ENCODE assay signal across 8 cellular contexts in the genomic region with DNA sequence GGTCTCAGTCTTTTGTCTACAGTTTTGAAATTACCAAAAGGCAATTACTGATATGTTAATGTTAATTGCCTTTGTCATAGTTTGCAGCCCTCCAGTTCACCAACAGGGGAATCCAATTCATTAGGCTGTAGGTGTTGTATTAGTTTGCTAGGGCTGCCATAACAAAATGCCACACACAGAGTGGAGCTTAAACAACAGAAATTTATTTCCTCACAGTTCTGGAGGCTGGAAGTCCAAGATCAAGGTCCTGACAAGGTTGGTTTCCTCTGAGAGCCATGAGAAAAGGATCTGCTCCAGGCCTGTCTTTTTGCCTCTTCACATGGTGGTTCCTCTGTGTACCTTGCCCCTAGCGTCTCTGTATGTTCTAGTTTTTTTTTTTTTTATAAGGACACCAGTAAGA. TPM values are rescaled to one million over a fixed set of nuclear protein-coding genes. Genes with fewer than 3 reads are reported as not detected.
DNase-seq lines count a peak whose midpoint lies in the region; ATAC-seq and TF ChIP-seq lines count a peak whose summit lies in the region.

No MANE protein-coding gene starts in this region.

- no peak for ATAC-seq in naive thymus-derived CD4-positive, alpha-beta T cell
- ATAC-seq in GM18511 (IDR thresholded peaks at IDR 0.05; ENCODE audit: unreplicated experiment) = no peak

- H3K9me2 ChIP-seq in Karpas-422 (replicated peaks; ENCODE audit: insufficient read depth, low read length) = no peaks in the 10 kb centered on the region

- H3K4me1 ChIP-seq in Karpas-422 (ENCODE audit: low read length) = peaks cover 23% of the 10 kb centered on the region
- H3K4me1 ChIP-seq in naive thymus-derived CD4-positive, alpha-beta T cell (ENCODE audit: control insufficient read depth in 2 of 2, insufficient read depth in 2 of 2, low read length in 2 of 2) = peaks cover 25 to 26% of the 10 kb centered on the region in 2 donors

- H2AFZ ChIP-seq in Karpas-422 (ENCODE audit: low read length) = no peak overlapping the region

- peak overlapping the region; percentile 91 for H3K9ac ChIP-seq in Karpas-422 (ENCODE audit: low read length)

- DNase-seq in AG04450 (ENCODE audit: low read depth, low spot score) = no peak
- DNase-seq in Karpas-422 = no peak
- DNase-seq in chondrocyte (ENCODE audit: low spot score) = no peak
- no peak for DNase-seq in naive thymus-derived CD4-positive, alpha-beta T cell
- no peak for DNase-seq in GF-D8 (lab: John Stamatoyannopoulos, UW)
- no peak for DNase-seq in glomerular visceral epithelial cell (ENCODE audit: extremely low spot score)
- no peak for DNase-seq in SK-N-DZ (ENCODE audit: low spot score)

- peak overlapping the region; percentile 89 for H3K4me3 ChIP-seq in AG04450 (ENCODE audit: low read depth, low read length)
- H3K4me3 ChIP-seq in Karpas-422 (ENCODE audit: low read length) = peak overlapping the region; percentile 83
- H3K4me3 ChIP-seq in naive thymus-derived CD4-positive, alpha-beta T cell (ENCODE audit: low read length) = peak overlapping the region; percentile 88

- H3K79me2 ChIP-seq in Karpas-422 (ENCODE audit: low read length) = peaks cover 49% of the 10 kb centered on the region

- no peaks in the 10 kb centered on the region for H3K9me3 Mint-ChIP-seq in chondrocyte (ENCODE audit: low read depth)
- peaks cover 0 to 11% (median 0%) of the 10 kb centered on the region in 11 donors for H3K9me3 Mint-ChIP-seq in naive thymus-derived CD4-positive, alpha-beta T cell

- H3K36me3 Mint-ChIP-seq in chondrocyte (ENCODE audit: low read depth) = peaks cover 19% of the 10 kb centered on the region
- peaks cover 12 to 49% (median 48%) of the 10 kb centered on the region in 5 donors for H3K36me3 Mint-ChIP-seq in naive thymus-derived CD4-positive, alpha-beta T cell

- H3K4me3 Mint-ChIP-seq in chondrocyte (ENCODE audit: unreplicated experiment) = peak overlapping the region; percentile 99
- H3K4me3 Mint-ChIP-seq in naive thymus-derived CD4-positive, alpha-beta T cell = peak overlapping the region; percentile 97 to 100 (median 100)

- H4K20me1 ChIP-seq in Karpas-422 (ENCODE audit: insufficient read depth, low read depth, low read length) = no peaks in the 10 kb centered on the region

- H3K4me2 ChIP-seq in Karpas-422 (ENCODE audit: low read depth, low read length, poor library complexity, severe bottlenecking) = peak overlapping the region; percentile 97

- peaks cover 30% of the 10 kb centered on the region for H3K36me3 ChIP-seq in Karpas-422 (ENCODE audit: insufficient read depth, low read length)
- H3K36me3 ChIP-seq in naive thymus-derived CD4-positive, alpha-beta T cell (ENCODE audit: control insufficient read depth in 2 of 3, insufficient read depth in 3 of 3, low read length in 3 of 3) = peaks cover 0 to 36% (median 26%) of the 10 kb centered on the region in 3 experiments

- no peaks in the 10 kb centered on the region for H3K27me3 Mint-ChIP-seq in chondrocyte (ENCODE audit: low read depth)
- H3K27me3 Mint-ChIP-seq in naive thymus-derived CD4-positive, alpha-beta T cell = peaks cover 0 to 3% (median 0%) of the 10 kb centered on the region in 5 donors

- CTCF ChIA-PET in AG04450 (lab: Charles Lee) = interaction anchor here (1.0 to 1.5 kb wide), 2 partner anchors 192 to 458 kb away, joined by 4 to 5 read pairs; no protein-coding TSS in a partner anchor
- CTCF ChIA-PET in naive thymus-derived CD4-positive, alpha-beta T cell (lab: Charles Lee) = interaction anchor here (0.9 kb wide), 1 partner anchor 188 kb away, joined by 3 read pairs; no protein-coding TSS in a partner anchor

- H3K9me3 ChIP-seq in AG04450 (ENCODE audit: control insufficient read depth, insufficient read depth, low read length) (peaks cover 5% of the 10 kb centered on the region; the same call in 1 of the 2 replicates), Karpas-422 (ENCODE audit: low read length) (no peaks in the 10 kb centered on the region)
- H3K9me3 ChIP-seq in naive thymus-derived CD4-positive, alpha-beta T cell (ENCODE audit: control insufficient read depth in 2 of 3, low read length in 3 of 3) = no peaks in the 10 kb centered on the region

- H3K27me3 ChIP-seq in AG04450 (ENCODE audit: control insufficient read depth, insufficient read depth, low read length) (no peaks in the 10 kb centered on the region), Karpas-422 (ENCODE audit: low read length) (no peaks in the 10 kb centered on the region)
- no peaks in the 10 kb centered on the region for H3K27me3 ChIP-seq in naive thymus-derived CD4-positive, alpha-beta T cell (ENCODE audit: control insufficient read depth in 2 of 2, insufficient read depth in 2 of 2, low read length in 2 of 2)

- POLR2A ChIA-PET in AG04450 (lab: Yijun Ruan, JAX) = no interaction called here
- POLR2A ChIA-PET in naive thymus-derived CD4-positive, alpha-beta T cell (lab: Charles Lee) = interaction anchor here (1.7 to 3.0 kb wide), 3 partner anchors 18 to 191 kb away, joined by 9 to 31 read pairs (median 16); a partner anchor contains a TSS

- peak overlapping the region; percentile 97 for H3K27ac Mint-ChIP-seq in chondrocyte (ENCODE audit: unreplicated experiment)
- peak overlapping the region in 3 of 9 donors; percentile 32 to 96 (median 39) for H3K27ac Mint-ChIP-seq in naive thymus-derived CD4-positive, alpha-beta T cell

- H3K27ac ChIP-seq in AG04450 (ENCODE audit: low read depth, low read length) (no peak overlapping the region), Karpas-422 (ENCODE audit: low read length) (no peak overlapping the region)
- H3K27ac ChIP-seq in naive thymus-derived CD4-positive, alpha-beta T cell (ENCODE audit: low read depth, low read length) = no peak overlapping the region

- intact Hi-C loops in naive thymus-derived CD4-positive, alpha-beta T cell (cut with micrococcal nuclease) = loop anchor here (2.0 to 5.0 kb wide), 10 partner anchors 35 to 630 kb away; a partner anchor contains a TSS

- TF ChIP-seq CTCF in AG04450 (IDR thresholded peaks at IDR 0.05; ENCODE audit: low read depth, low read length) (no peak), chondrocyte (IDR thresholded peaks at IDR 0.05) (no peak)

- H3K4me1 Mint-ChIP-seq in chondrocyte (ENCODE audit: low read depth) = peaks cover 27% of the 10 kb centered on the region
- peaks cover 27 to 69% (median 59%) of the 10 kb centered on the region in 7 donors for H3K4me1 Mint-ChIP-seq in naive thymus-derived CD4-positive, alpha-beta T cell

RNA-seq across cellular contexts. Expression of a gene that starts 1.3 kb away (rescaled TPM):
- 35.2 and 48.8 TPM in 2 replicates for polyA plus RNA-seq in AG04450 (2011; rRNA removed)
- polyA minus RNA-seq in AG04450 (2011; rRNA and poly(A)+ RNA removed) = 13.8 and 23.5 TPM in 2 replicates
- 59.5 and 77.0 TPM in 2 replicates for total RNA-seq in Karpas-422 (2014; rRNA removed; shearing (Covaris generic); ENCODE audit: low replicate concordance)
- total RNA-seq in chondrocyte = 36.7 to 40.7 TPM (median 37.5 TPM) in 3 replicates
- 10 to 100 TPM; 33.3 to 47.7 (median 35.8) TPM for total RNA-seq in naive thymus-derived CD4-positive, alpha-beta T cell
- polyA plus RNA-seq in naive thymus-derived CD4-positive, alpha-beta T cell = 10 to 100 TPM; 16.4 to 17.9 TPM
- 24.2 and 34.5 TPM in 2 replicates for polyA plus RNA-seq in SK-N-DZ (2014; cell fraction: cytosol; rRNA removed)
- 7.7 and 11.1 TPM in 2 replicates for polyA plus RNA-seq in SK-N-DZ (2014; cell fraction: nucleus; rRNA removed)

RNA-seq across cellular contexts. Expression of a gene that starts 17.6 kb away (rescaled TPM):
- 9.0 and 11.4 TPM in 2 replicates for polyA plus RNA-seq in AG04450 (2011; rRNA removed)
- polyA minus RNA-seq in AG04450 (2011; rRNA and poly(A)+ RNA removed) = 6.2 and 8.3 TPM in 2 replicates
- total RNA-seq in Karpas-422 (2014; rRNA removed; shearing (Covaris generic); ENCODE audit: low replicate concordance) = 7.3 and 13.1 TPM in 2 replicates
- 11.0 to 13.5 TPM (median 12.4 TPM) in 3 replicates for total RNA-seq in chondrocyte
- 10 to 100 TPM in 2 of 5 experiments, 1 to 10 TPM in 3; 9.2 to 18.4 (median 9.7) TPM for total RNA-seq in naive thymus-derived CD4-positive, alpha-beta T cell
- polyA plus RNA-seq in naive thymus-derived CD4-positive, alpha-beta T cell = 1 to 10 TPM; 6.4 to 6.9 TPM
- polyA plus RNA-seq in SK-N-DZ (2014; cell fraction: cytosol; rRNA removed) = 4.0 and 5.0 TPM in 2 replicates
- polyA plus RNA-seq in SK-N-DZ (2014; cell fraction: nucleus; rRNA removed) = 1.4 and 2.3 TPM in 2 replicates
